ENCODE assay signal across 8 cellular contexts in genomic region chr1:36351222-36351977, GRCh38. TPM values are rescaled to one million over a fixed set of nuclear protein-coding genes. Genes with fewer than 3 reads are reported as not detected.
A peak's percentile ranks its signal among the peaks of the same experiment; 100 is the strongest.
DNase-seq lines count a peak whose midpoint lies in the region; ATAC-seq and TF ChIP-seq lines count a peak whose summit lies in the region.

No MANE protein-coding gene starts in this region.

- CTCF ChIA-PET in MCF 10A (lab: Yijun Ruan, JAX), result interaction anchor here (0.7 to 6.0 kb wide), 11 partner anchors 8 to 71 kb away, joined by 3 to 97 read pairs (median 7); no protein-coding TSS in a partner anchor

- DNase-seq in A172 (ENCODE audit: low spot score) (peak; percentile 91), HPDE6-E6E7 (ENCODE audit: extremely low spot score) (peak; percentile 88), MCF 10A (ENCODE audit: unreplicated experiment) (peak; percentile 65), lung microvascular endothelial cell (ENCODE audit: low read depth in 2 of 2) (peak; percentile 64 to 73), NCI-H1417 treated with DMSO at 0.1 percent for 48 hours (lab: John Stamatoyannopoulos, UW) (no peak)
- no peak for DNase-seq in activated CD4-positive, CD25-positive, alpha-beta regulatory T cell (lab: John Stamatoyannopoulos, UW)

- peaks cover 39% of the 10 kb centered on the region for H3K4me1 Mint-ChIP-seq in MCF 10A (ENCODE audit: insufficient read depth, unreplicated experiment)

- no peaks in the 10 kb centered on the region for H3K9me3 Mint-ChIP-seq in MCF 10A (ENCODE audit: unreplicated experiment)

- H3K27me3 Mint-ChIP-seq in MCF 10A (ENCODE audit: insufficient read depth, unreplicated experiment), result no peaks in the 10 kb centered on the region

- peak overlapping the region; percentile 15 for H3K4me3 Mint-ChIP-seq in MCF 10A (ENCODE audit: unreplicated experiment)

- TF ChIP-seq CTCF in MCF 10A (IDR thresholded peaks at IDR 0.05; ENCODE audit: unreplicated experiment), result no peak

- no TSS peak for BruUV-seq in MCF 10A (replicated peaks; lab: Mats Ljungman, UMichigan)

- peaks cover 30% of the 10 kb centered on the region for H3K36me3 Mint-ChIP-seq in MCF 10A (ENCODE audit: insufficient read depth, unreplicated experiment)

- POLR2A ChIA-PET in MCF 10A (lab: Yijun Ruan, JAX), result interaction anchor here (0.6 to 3.9 kb wide), 12 partner anchors 9 to 583 kb away, joined by 3 to 48 read pairs (median 4); partner anchors contain the start of genes LSM10, SH3D21, STK40 and TRAPPC3

- H3K27ac Mint-ChIP-seq in MCF 10A (ENCODE audit: low read depth, unreplicated experiment), result peak overlapping the region; percentile 82

- ATAC-seq in GM19023 (IDR thresholded peaks at IDR 0.05; ENCODE audit: unreplicated experiment) (no peak), HG02642 (IDR thresholded peaks at IDR 0.05; ENCODE audit: poor library complexity, unreplicated experiment) (no peak)

- intact Hi-C loops in MCF 10A (cut with micrococcal nuclease), result loop anchor here (2.0 kb wide), 1 partner anchor 69 kb away; no protein-coding TSS in a partner anchor

RNA-seq across cellular contexts. Expression of gene EVA1B, which starts 28.0 kb away (rescaled TPM):
- 9.6 and 17.8 TPM in 2 replicates for total RNA-seq in A172 (2014; rRNA removed; shearing (Covaris generic))
- total RNA-seq in MCF 10A (2022) (4.8 and 5.7 TPM in 2 replicates), lung microvascular endothelial cell (96.3 and 109 TPM in 2 replicates)

RNA-seq across cellular contexts. Expression of gene STK40, which starts 34.3 kb away (rescaled TPM):
- 13.8 and 17.1 TPM in 2 replicates for total RNA-seq in A172 (2014; rRNA removed; shearing (Covaris generic))
- total RNA-seq in MCF 10A (2022), result 44.0 and 47.4 TPM in 2 replicates
- 11.3 and 21.6 TPM in 2 replicates for total RNA-seq in lung microvascular endothelial cell

RNA-seq across cellular contexts. Expression of gene SH3D21, which starts 45.2 kb away (rescaled TPM):
- 0.98 TPM in 1 of 2 replicates, not detected in the other for total RNA-seq in A172 (2014; rRNA removed; shearing (Covaris generic))
- total RNA-seq in MCF 10A (2022), result 3.2 and 3.3 TPM in 2 replicates
- 0.44 and 0.99 TPM in 2 replicates for total RNA-seq in lung microvascular endothelial cell

RNA-seq across cellular contexts. Expression of gene LSM10, which starts 46.3 kb away (rescaled TPM):
- 6.4 and 7.0 TPM in 2 replicates for total RNA-seq in A172 (2014; rRNA removed; shearing (Covaris generic))
- total RNA-seq in MCF 10A (2022) (42.3 and 49.8 TPM in 2 replicates), lung microvascular endothelial cell (8.1 and 9.9 TPM in 2 replicates)

Comparison
In these comparisons a context has a peak if more than half of its experiments do, and no peak if none do; other contexts are left out.
1. DNase-seq: peak in A172 (single experiment), HPDE6-E6E7 (single experiment), MCF 10A (single experiment) and lung microvascular endothelial cell (2 of 2); none in activated CD4-positive, CD25-positive, alpha-beta regulatory T cell (0 of 4) and NCI-H1417 treated with DMSO at 0.1 percent for 48 hours (single experiment).